ENCODE assay signal across 9 cellular contexts in the genomic region with DNA sequence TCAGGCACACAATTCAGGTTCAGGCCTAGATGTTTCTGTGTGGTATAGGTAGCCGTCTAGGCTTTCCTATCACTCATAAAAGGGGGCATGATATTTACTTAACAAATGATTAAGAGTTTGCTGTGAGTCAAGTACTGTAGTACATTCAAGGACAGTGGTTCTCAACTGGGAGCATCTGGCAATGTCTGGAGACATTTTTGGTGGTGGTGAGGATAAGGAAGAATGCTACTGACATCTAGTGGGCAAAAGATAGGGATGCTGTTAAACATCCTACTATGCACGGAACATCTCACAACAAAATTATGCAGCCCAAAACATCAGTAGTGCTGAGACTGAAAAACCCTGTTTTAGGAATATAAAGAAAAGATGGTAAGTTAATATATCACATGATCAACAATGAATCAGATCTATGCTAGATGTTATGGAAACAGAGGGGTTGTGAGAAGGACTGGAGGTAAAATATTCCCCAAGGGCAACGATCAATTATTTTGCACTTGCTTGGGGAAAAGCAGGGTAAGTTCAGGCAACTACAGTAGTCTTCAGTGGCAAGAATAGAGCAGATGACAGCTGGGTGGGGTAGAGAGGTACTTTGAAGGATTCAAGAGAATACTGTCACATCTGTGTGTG. TPM values are rescaled to one million over a fixed set of nuclear protein-coding genes. Genes with fewer than 3 reads are reported as not detected.
DNase-seq lines count a peak whose midpoint lies in the region; ATAC-seq, FAIRE-seq and TF ChIP-seq lines count a peak whose summit lies in the region.
"Had no signal": no experiment of that assay in that cellular context is flagged by ENCODE, and none has a peak within 500 bp of the region (broad histone marks: within the 10 kb centered on the region; RNA-seq: fewer than 3 reads in every experiment).

No MANE protein-coding gene starts in this region.

- H3K27ac Mint-ChIP-seq in CD4-positive, CD25-positive, alpha-beta regulatory T cell: peak overlapping the region in 1 of 3 donors; percentile 3
- peak overlapping the region; percentile 31 for H3K27ac Mint-ChIP-seq in type B pancreatic cell

- peaks cover 10 to 48% (median 37%) of the 10 kb centered on the region in 4 donors for H3K4me1 Mint-ChIP-seq in CD4-positive, CD25-positive, alpha-beta regulatory T cell
- peaks cover 9% of the 10 kb centered on the region for H3K4me1 Mint-ChIP-seq in type B pancreatic cell (ENCODE audit: unreplicated experiment)

- H3K4me3 Mint-ChIP-seq in CD4-positive, CD25-positive, alpha-beta regulatory T cell: peak overlapping the region in 3 of 4 donors; percentile 1 to 35 (median 29)
- H3K4me3 Mint-ChIP-seq in type B pancreatic cell: no peak overlapping the region

- H3K9me3 ChIP-seq in CD4-positive, CD25-positive, alpha-beta regulatory T cell (ENCODE audit: control insufficient read depth in 2 of 2, low read length in 2 of 2): no peaks in the 10 kb centered on the region

- FAIRE-seq in H54 (lab: Jason Lieb, UNC): peak; percentile 98

- DNase-seq in CD4-positive, CD25-positive, alpha-beta regulatory T cell: peak in 2 of 3 donors; percentile 53 to 57
- DNase-seq in H54 (ENCODE audit: insufficient read length, low spot score) (no peak), SW 1271 (lab: John Stamatoyannopoulos, UW) (peak; percentile 6 to 8), foreskin fibroblast (peak; percentile 39 to 50), type B pancreatic cell (ENCODE audit: extremely low spot score, unreplicated experiment) (no peak)
- DNase-seq in activated CD4-positive, alpha-beta T cell treated with anti-CD3 and anti-CD28 coated beads for 48 hours: no peak

- no peak overlapping the region for H3K4me3 ChIP-seq in CD4-positive, CD25-positive, alpha-beta regulatory T cell (ENCODE audit: low read depth, low read length)
- no peak overlapping the region for H3K4me3 ChIP-seq in foreskin fibroblast (ENCODE audit: low read depth in 1 of 2, low read length in 2 of 2)
- H3K4me3 ChIP-seq: SK-N-MC had no signal

- no peak for TF ChIP-seq POLR2A in H54 (IDR thresholded peaks at IDR 0.05; ENCODE audit: low read depth, low read length)

- peaks cover 55% of the 10 kb centered on the region for H3K36me3 Mint-ChIP-seq in CD4-positive, CD25-positive, alpha-beta regulatory T cell
- H3K36me3 Mint-ChIP-seq in type B pancreatic cell: peaks cover 49% of the 10 kb centered on the region

- no peak overlapping the region for H3K27ac ChIP-seq in CD4-positive, CD25-positive, alpha-beta regulatory T cell (ENCODE audit: insufficient read depth, low read length, poor library complexity, severe bottlenecking)
- H3K27ac ChIP-seq: SK-N-MC had no signal

- no peaks in the 10 kb centered on the region for H3K9me3 Mint-ChIP-seq in CD4-positive, CD25-positive, alpha-beta regulatory T cell
- no peaks in the 10 kb centered on the region for H3K9me3 Mint-ChIP-seq in type B pancreatic cell

- TF ChIP-seq CTCF in foreskin fibroblast (IDR thresholded peaks at IDR 0.05; ENCODE audit: low read depth, low read length) (no peak), type B pancreatic cell (conservative IDR thresholded peaks at IDR 0.05) (peak; percentile 84)

- no peaks in the 10 kb centered on the region for H3K27me3 Mint-ChIP-seq in CD4-positive, CD25-positive, alpha-beta regulatory T cell
- no peaks in the 10 kb centered on the region for H3K27me3 Mint-ChIP-seq in type B pancreatic cell

- ATAC-seq in CD4-positive, CD25-positive, alpha-beta regulatory T cell (ENCODE audit: low read depth in 2 of 2): no peak
- ATAC-seq in GM18858 (IDR thresholded peaks at IDR 0.05; ENCODE audit: unreplicated experiment): no peak
- ATAC-seq in HG03354 (IDR thresholded peaks at IDR 0.05; ENCODE audit: poor library complexity, severe bottlenecking, unreplicated experiment): no peak

- peaks cover 28% of the 10 kb centered on the region for H3K4me1 ChIP-seq in CD4-positive, CD25-positive, alpha-beta regulatory T cell (ENCODE audit: control insufficient read depth, insufficient read depth, low read length, poor library complexity, severe bottlenecking)

- peaks cover 79% of the 10 kb centered on the region for H3K36me3 ChIP-seq in CD4-positive, CD25-positive, alpha-beta regulatory T cell (ENCODE audit: control insufficient read depth, insufficient read depth, low read length)

- H3K27me3 ChIP-seq in CD4-positive, CD25-positive, alpha-beta regulatory T cell (ENCODE audit: control insufficient read depth, insufficient read depth, low read length): no peaks in the 10 kb centered on the region

RNA-seq across cellular contexts. Expression of gene DNTTIP2, which starts 4.9 kb away (rescaled TPM):
- 77.0 TPM for total RNA-seq in CD4-positive, CD25-positive, alpha-beta regulatory T cell
- 10 to 100 TPM; 70.4 to 87.2 (median 73.1) TPM for polyA plus RNA-seq in CD4-positive, CD25-positive, alpha-beta regulatory T cell
- total RNA-seq in type B pancreatic cell (ENCODE audit: low replicate concordance): 47.1 and 55.1 TPM in 2 replicates

RNA-seq across cellular contexts. Expression of gene GCLM, which starts 35.1 kb away (rescaled TPM):
- 5.5 TPM for total RNA-seq in CD4-positive, CD25-positive, alpha-beta regulatory T cell
- polyA plus RNA-seq in CD4-positive, CD25-positive, alpha-beta regulatory T cell: 10 to 100 TPM in 1 of 4 donors, 1 to 10 TPM in 3; 7.0 to 17.3 (median 9.0) TPM
- total RNA-seq in type B pancreatic cell (ENCODE audit: low replicate concordance): 16.6 and 34.2 TPM in 2 replicates

Comparison
In these comparisons a context has a peak if more than half of its experiments do, and no peak if none do; other contexts are left out.
1. DNase-seq: peak in CD4-positive, CD25-positive, alpha-beta regulatory T cell (2 of 3), SW 1271 (2 of 2) and foreskin fibroblast (2 of 2); none in H54 (single experiment), type B pancreatic cell (single experiment) and activated CD4-positive, alpha-beta T cell treated with anti-CD3 and anti-CD28 coated beads for 48 hours (single experiment).